ENCODE assay signal across 11 cellular contexts in genomic region chr2:100394111-100394641, GRCh38. TPM values are rescaled to one million over a fixed set of nuclear protein-coding genes. Genes with fewer than 3 reads are reported as not detected.
DNase-seq lines count a peak whose midpoint lies in the region; ATAC-seq and TF ChIP-seq lines count a peak whose summit lies in the region.
"Had no signal": no experiment of that assay in that cellular context is flagged by ENCODE, and none has a peak within 500 bp of the region (broad histone marks: within the 10 kb centered on the region; RNA-seq: fewer than 3 reads in every experiment).

No MANE protein-coding gene starts in this region.

- POLR2A ChIA-PET in GM10248 (lab: Yijun Ruan, JAX) (no interaction called here), activated B cell treated with CpG ODN at 0.5 μM for 24 hours (lab: Charles Lee) (interaction anchor here (0.6 to 4.2 kb wide), 10 partner anchors 9 to 1253 kb away, joined by 4 to 24 read pairs (median 7); partner anchors contain the start of genes CHST10 and PDCL3)

- H3K4me1 Mint-ChIP-seq in activated B cell treated with CpG ODN at 0.5 μM for 24 hours: peaks cover 43% of the 10 kb centered on the region
- H3K4me1 Mint-ChIP-seq: activated CD4-positive, alpha-beta memory T cell treated with anti-CD3 and anti-CD28 coated beads, Interleukin-2, amount 10 ng/mL, durations not matched to agents 7 days and 5 days; mesothelial cell of epicardium had no signal

- no peaks in the 10 kb centered on the region for H3K9me3 Mint-ChIP-seq in activated B cell treated with CpG ODN at 0.5 μM for 24 hours
- H3K9me3 Mint-ChIP-seq: activated CD4-positive, alpha-beta memory T cell treated with anti-CD3 and anti-CD28 coated beads, Interleukin-2, amount 10 ng/mL, durations not matched to agents 7 days and 5 days; mesothelial cell of epicardium had no signal

- peaks cover 31% of the 10 kb centered on the region for H3K36me3 Mint-ChIP-seq in activated B cell treated with CpG ODN at 0.5 μM for 24 hours (ENCODE audit: low read depth)

- H3K27me3 Mint-ChIP-seq in activated B cell treated with CpG ODN at 0.5 μM for 24 hours: no peaks in the 10 kb centered on the region
- H3K27me3 Mint-ChIP-seq: activated CD4-positive, alpha-beta memory T cell treated with anti-CD3 and anti-CD28 coated beads, Interleukin-2, amount 10 ng/mL, durations not matched to agents 7 days and 5 days had no signal

- peak overlapping the region; percentile 97 for H3K27ac Mint-ChIP-seq in activated B cell treated with CpG ODN at 0.5 μM for 24 hours
- H3K27ac Mint-ChIP-seq: activated CD4-positive, alpha-beta memory T cell treated with anti-CD3 and anti-CD28 coated beads, Interleukin-2, amount 10 ng/mL, durations not matched to agents 7 days and 5 days; mesothelial cell of epicardium had no signal

- intact Hi-C loops in activated B cell treated with CpG ODN at 0.5 μM for 24 hours (cut with micrococcal nuclease) (loop anchor here (1.0 to 10.0 kb wide), 10 partner anchors 13 to 1231 kb away; partner anchors contain the start of genes AFF3, EIF5B, LONRF2 and PDCL3), sciatic nerve (cut with DNase I) (no loop called here)

- peak; percentile 77 for DNase-seq in GM10248 (ENCODE audit: extremely low spot score)
- DNase-seq in activated B cell treated with CpG ODN at 0.5 μM for 24 hours: peak; percentile 63
- no peak for DNase-seq in sciatic nerve (ENCODE audit: low spot score)
- DNase-seq in dedifferentiated amniotic fluid mesenchymal stem cell (ENCODE audit: extremely low spot score): no peak
- DNase-seq in NCI-H748 (lab: John Stamatoyannopoulos, UW; ENCODE audit: unreplicated experiment): no peak
- DNase-seq: activated CD4-positive, alpha-beta memory T cell treated with anti-CD3 and anti-CD28 coated beads, Interleukin-2, amount 10 ng/mL, durations not matched to agents 7 days and 5 days; foreskin fibroblast had no signal

- ATAC-seq in GM19328 (IDR thresholded peaks at IDR 0.05; ENCODE audit: unreplicated experiment) (peak; percentile 0), HG02885 (IDR thresholded peaks at IDR 0.05; ENCODE audit: poor library complexity, unreplicated experiment) (peak; percentile 35), activated B cell treated with CpG ODN at 0.5 μM for 24 hours (ENCODE audit: low read depth) (peak; percentile 77), sciatic nerve (no peak), HG02840 (IDR thresholded peaks at IDR 0.05; ENCODE audit: low FRiP score, unreplicated experiment) (no peak)

- TF ChIP-seq CTCF in GM10248 (IDR thresholded peaks at IDR 0.05; ENCODE audit: control extremely low read depth, extremely low read depth, low read depth, missing control alignments): no peak
- TF ChIP-seq CTCF in activated B cell treated with CpG ODN at 0.5 μM for 24 hours (IDR thresholded peaks at IDR 0.05): no peak

- peak overlapping the region; percentile 80 for H3K4me3 Mint-ChIP-seq in activated B cell treated with CpG ODN at 0.5 μM for 24 hours
- H3K4me3 Mint-ChIP-seq: activated CD4-positive, alpha-beta memory T cell treated with anti-CD3 and anti-CD28 coated beads, Interleukin-2, amount 10 ng/mL, durations not matched to agents 7 days and 5 days; mesothelial cell of epicardium had no signal

- CTCF ChIA-PET in GM10248 (lab: Yijun Ruan, JAX): interaction anchor here (1.6 to 9.6 kb wide), 4 partner anchors 13 to 132 kb away, joined by 3 to 72 read pairs (median 6); no protein-coding TSS in a partner anchor
- CTCF ChIA-PET in activated B cell treated with CpG ODN at 0.5 μM for 24 hours (lab: Charles Lee): interaction anchor here (1.9 to 2.5 kb wide), 2 partner anchors 13 to 132 kb away, joined by 12 to 17 read pairs; no protein-coding TSS in a partner anchor

RNA-seq across cellular contexts. Expression of gene CHST10, which starts 23.3 kb away (rescaled TPM):
- total RNA-seq in activated B cell treated with CpG ODN at 0.5 μM for 24 hours (19.8 and 21.0 TPM in 2 replicates), sciatic nerve (12.5 TPM)

Comparison
In these comparisons a context has a peak if more than half of its experiments do, and no peak if none do; other contexts are left out.
1. DNase-seq: peak in GM10248 (single experiment) and activated B cell treated with CpG ODN at 0.5 μM for 24 hours (single experiment); none in sciatic nerve (single experiment), dedifferentiated amniotic fluid mesenchymal stem cell (single experiment) and NCI-H748 (single experiment).
2. ATAC-seq: peak in GM19328 (single experiment), HG02885 (single experiment) and activated B cell treated with CpG ODN at 0.5 μM for 24 hours (single experiment); none in sciatic nerve (single experiment) and HG02840 (single experiment).